ENCODE assay signal across 11 cellular contexts in genomic region chr20:20755227-20755626, GRCh38.
"Had no signal": no experiment of that assay in that cellular context is flagged by ENCODE, and none has a peak within 500 bp of the region (broad histone marks: within the 10 kb centered on the region; RNA-seq: fewer than 3 reads in every experiment).

No MANE protein-coding gene starts in this region.

- H3K36me3 ChIP-seq: sigmoid colon had no signal

- H3K4me3 ChIP-seq: dorsolateral prefrontal cortex, sigmoid colon had no signal

- H3K9me3 ChIP-seq: sigmoid colon had no signal

- FAIRE-seq: astrocyte, endometrium had no signal

- H3K4me1 ChIP-seq: sigmoid colon had no signal

- DNase-seq: activated CD4-positive, alpha-beta T cell treated with anti-CD3 and anti-CD28 coated beads, Interleukin-2, amount 10 ng/mL, durations not matched to agents 7 days and 5 days; activated CD8-positive, alpha-beta memory T cell treated with anti-CD3 and anti-CD28 coated beads for 24 hours; activated naive CD4-positive, alpha-beta T cell treated with Interleukin-2 at 50 U/mL for 16 hours; activated naive CD8-positive, alpha-beta T cell treated with anti-CD3 and anti-CD28 coated beads, Interleukin-2, amount 50 U/mL, for 24 hours; dorsolateral prefrontal cortex; sigmoid colon; stimulated activated naive CD4-positive, alpha-beta T cell treated with Interleukin-2 at 50 U/mL for 16 hours had no signal

- H3K27ac ChIP-seq: dorsolateral prefrontal cortex, sigmoid colon had no signal

- ATAC-seq: activated naive CD8-positive, alpha-beta T cell treated with anti-CD3 and anti-CD28 coated beads, Interleukin-2, amount 50 U/mL, for 24 hours; esophagus mucosa; WTC11 had no signal

- H3K27me3 ChIP-seq: dorsolateral prefrontal cortex, sigmoid colon had no signal
